ENCODE assay signal across 27 cellular contexts in the genomic region with DNA sequence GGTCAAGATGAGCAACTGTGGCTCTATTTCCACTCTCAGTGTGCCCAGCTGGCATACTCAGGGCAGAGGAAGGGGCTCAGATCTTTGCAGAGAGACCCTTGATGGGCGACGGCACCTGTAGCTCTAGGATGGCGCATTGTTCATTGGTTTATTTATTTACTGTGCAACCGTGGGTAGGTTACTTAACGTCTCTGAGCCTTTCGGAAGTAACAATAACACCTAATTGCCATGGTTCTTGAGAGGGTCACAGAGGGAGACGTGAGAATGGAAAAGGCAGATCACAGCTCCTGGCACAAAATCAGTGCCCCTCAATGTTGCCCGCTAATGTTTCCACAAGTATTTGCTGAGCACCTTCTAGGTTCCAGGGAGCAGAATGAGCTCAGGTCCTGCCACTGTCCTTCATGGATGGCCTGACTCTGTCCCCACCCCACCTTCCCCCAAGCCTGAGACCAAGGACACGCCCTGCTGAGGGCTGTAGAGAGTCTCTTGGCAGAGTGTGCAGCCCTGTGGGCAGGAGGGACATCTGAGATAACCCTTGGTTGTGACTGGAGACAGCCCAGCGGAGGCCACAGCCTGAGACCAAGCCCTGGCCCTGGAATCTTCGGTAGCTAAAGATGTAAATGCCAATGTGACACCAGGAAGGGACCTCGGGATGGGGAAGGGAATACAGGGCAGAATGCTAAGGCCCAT. TPM values are rescaled to one million over a fixed set of nuclear protein-coding genes. Genes with fewer than 3 reads are reported as not detected.
DNase-seq lines count a peak whose midpoint lies in the region; ATAC-seq and TF ChIP-seq lines count a peak whose summit lies in the region.
"Had no signal": no experiment of that assay in that cellular context is flagged by ENCODE, and none has a peak within 500 bp of the region (broad histone marks: within the 10 kb centered on the region; RNA-seq: fewer than 3 reads in every experiment).

No MANE protein-coding gene starts in this region.

- H3K9me3 Mint-ChIP-seq in Calu3 (ENCODE audit: low read depth, unreplicated experiment), result no peaks in the 10 kb centered on the region
- H3K9me3 Mint-ChIP-seq in osteocyte (ENCODE audit: unreplicated experiment), result no peaks in the 10 kb centered on the region
- H3K9me3 Mint-ChIP-seq: activated naive CD4-positive, alpha-beta T cell treated with anti-CD3 and anti-CD28 coated beads, Interleukin-2, amount 50 U/mL, for 24 hours; activated T-helper 17 cell treated with anti-CD3 and anti-CD28 coated beads, Interleukin-2, amount 50 U/mL, for 72 hours had no signal

- ATAC-seq in lower lobe of right lung (peak; percentile 17 to 29), left lobe of liver (no peak), GM18511 (IDR thresholded peaks at IDR 0.05; ENCODE audit: unreplicated experiment) (no peak)
- ATAC-seq: activated T-helper 17 cell treated with anti-CD3 and anti-CD28 coated beads, Interleukin-2, amount 50 U/mL, for 72 hours; left cardiac atrium; Right ventricle myocardium inferior had no signal

- in situ Hi-C loops in mammary epithelial cell (cut with MboI; ENCODE audit: low sequenced_read_pairs in 2 of 2), result no loop called here

- H3K9me3 ChIP-seq in mammary epithelial cell (replicated peaks; ENCODE audit: insufficient read depth, low read length) (no peaks in the 10 kb centered on the region), lower lobe of right lung (no peaks in the 10 kb centered on the region)

- H3K4me2 ChIP-seq in mammary epithelial cell (ENCODE audit: insufficient read depth, low read depth, low read length), result peak overlapping the region; percentile 38

- H3K36me3 Mint-ChIP-seq in Calu3 (ENCODE audit: insufficient read depth, unreplicated experiment) (peaks cover 13% of the 10 kb centered on the region), osteocyte (ENCODE audit: unreplicated experiment) (no peaks in the 10 kb centered on the region)
- H3K36me3 Mint-ChIP-seq: activated naive CD4-positive, alpha-beta T cell treated with anti-CD3 and anti-CD28 coated beads, Interleukin-2, amount 50 U/mL, for 24 hours had no signal

- no peak overlapping the region for H3K27ac ChIP-seq in mammary epithelial cell (ENCODE audit: insufficient read depth, low read depth, low read length)
- peak overlapping the region; percentile 31 for H3K27ac ChIP-seq in lower lobe of right lung
- H3K27ac ChIP-seq in skin epidermis, result peak overlapping the region in 19 of 21 experiments; percentile 31 to 90 (median 72)

- CTCF ChIA-PET in Calu3 (lab: Charles Lee) (interaction anchor here (2.1 kb wide), 1 partner anchor 16 kb away, joined by 9 read pairs; no protein-coding TSS in a partner anchor), mammary epithelial cell (lab: Charles Lee; ENCODE audit: low non-redundant PET) (no interaction called here)

- H3K27me3 ChIP-seq in mammary epithelial cell (ENCODE audit: insufficient read depth, low read length), result peaks cover 1% of the 10 kb centered on the region
- H3K27me3 ChIP-seq in lower lobe of right lung (ENCODE audit: low read depth), result peaks cover 16% of the 10 kb centered on the region

- 83% methylated on average over 12 of the region's 12 CpGs for WGBS in mammary epithelial cell (ENCODE audit: low coverage, missing lambda C conversion rate)

- no TSS peak for BruUV-seq in Calu3 (replicated peaks; lab: Mats Ljungman, UMichigan)
- no TSS peak for BruUV-seq in mammary epithelial cell (replicated peaks; lab: Mats Ljungman, UMichigan)

- intact Hi-C loops in Calu3 (cut with micrococcal nuclease; ENCODE audit: unreplicated experiment), result no loop called here
- intact Hi-C loops in mammary epithelial cell (cut with micrococcal nuclease), result no loop called here
- intact Hi-C loops in lower lobe of right lung (cut with DNase I), result no loop called here

- peaks cover 21% of the 10 kb centered on the region for H3K4me1 Mint-ChIP-seq in Calu3 (ENCODE audit: low read depth, unreplicated experiment)
- H3K4me1 Mint-ChIP-seq in osteocyte (ENCODE audit: unreplicated experiment), result no peaks in the 10 kb centered on the region
- H3K4me1 Mint-ChIP-seq: activated B cell treated with CpG ODN at 0.5 μM for 24 hours; activated naive CD4-positive, alpha-beta T cell treated with anti-CD3 and anti-CD28 coated beads, Interleukin-2, amount 50 U/mL, for 24 hours; activated T-helper 17 cell treated with anti-CD3 and anti-CD28 coated beads, Interleukin-2, amount 50 U/mL, for 72 hours; neural crest cell had no signal

- H3K4me3 ChIP-seq in mammary epithelial cell (replicated peaks in 1 of 3; ENCODE audit: insufficient read depth in 1 of 3, low read depth in 2 of 3, low read length in 3 of 3), result no peak overlapping the region
- H3K4me3 ChIP-seq in lower lobe of right lung, result no peak overlapping the region
- no peak overlapping the region for H3K4me3 ChIP-seq in skin epidermis

- H4K20me1 ChIP-seq in mammary epithelial cell (ENCODE audit: insufficient read depth, low read length), result no peaks in the 10 kb centered on the region

- no peak overlapping the region for H3K9ac ChIP-seq in mammary epithelial cell (ENCODE audit: insufficient read depth, low read length)

- H3K79me2 ChIP-seq in mammary epithelial cell (ENCODE audit: insufficient read depth, low read length), result no peaks in the 10 kb centered on the region

- no peak for DNase-seq in Calu3
- DNase-seq in mammary epithelial cell, result no peak
- no peak for DNase-seq in lower lobe of right lung
- DNase-seq in left lobe of liver (ENCODE audit: low spot score), result no peak
- DNase-seq in NCI-H69 (lab: John Stamatoyannopoulos, UW), result no peak
- DNase-seq in osteocyte (ENCODE audit: extremely low spot score, unreplicated experiment), result no peak
- DNase-seq: ACHN; activated B cell treated with CpG ODN at 0.5 μM for 24 hours; activated CD4-positive, alpha-beta T cell treated with anti-CD3 and anti-CD28 coated beads, Interleukin-2, amount 50 U/mL, for 4 hours; activated CD8-positive, alpha-beta memory T cell treated with anti-CD3 and anti-CD28 coated beads, Interleukin-2, amount 50 U/mL, for 4 hours; central memory CD4-positive, alpha-beta T cell; head of caudate nucleus; left cardiac atrium; MM.1S; NCI-H2081 treated with DMSO at 0.1 percent for 48 hours; NCI-H82; posterior cingulate gyrus; stimulated activated CD4-positive, alpha-beta T cell treated with anti-CD3 and anti-CD28 coated beads, Interleukin-1b, Interleukin-23, amount 100 ng/mL, for 48 hours had no signal

- H3K4me1 ChIP-seq in mammary epithelial cell (ENCODE audit: insufficient read depth, low read length) (peaks cover 16% of the 10 kb centered on the region), lower lobe of right lung (peaks cover 9% of the 10 kb centered on the region)

- H2AFZ ChIP-seq in mammary epithelial cell (ENCODE audit: low read depth, low read length), result peak overlapping the region; percentile 50

- H3K36me3 ChIP-seq in mammary epithelial cell (ENCODE audit: insufficient read depth, low read length), result no peaks in the 10 kb centered on the region
- H3K36me3 ChIP-seq in lower lobe of right lung, result no peaks in the 10 kb centered on the region

- dilution Hi-C loops in mammary epithelial cell (cut with HindIII; ENCODE audit: low sequenced_read_pairs), result no loop called here

- TF ChIP-seq CTCF in Calu3 (IDR thresholded peaks at IDR 0.05; ENCODE audit: unreplicated experiment), result no peak
- TF ChIP-seq CTCF in mammary epithelial cell (conservative IDR thresholded peaks at IDR 0.05 in 1 of 2, IDR thresholded peaks at IDR 0.05 in 1 of 2; ENCODE audit: extremely low read depth in 1 of 2, insufficient read depth in 1 of 2, low read depth in 1 of 2, low read length in 2 of 2), result no peak
- no peak for TF ChIP-seq CTCF in lower lobe of right lung (IDR thresholded peaks at IDR 0.05)
- no peak for TF ChIP-seq CTCF in osteocyte (IDR thresholded peaks at IDR 0.05)

- H3K4me3 Mint-ChIP-seq in Calu3 (ENCODE audit: low read depth, unreplicated experiment) (no peak overlapping the region), osteocyte (ENCODE audit: unreplicated experiment) (no peak overlapping the region)
- H3K4me3 Mint-ChIP-seq: activated B cell treated with CpG ODN at 0.5 μM for 24 hours; activated naive CD4-positive, alpha-beta T cell treated with anti-CD3 and anti-CD28 coated beads, Interleukin-2, amount 50 U/mL, for 24 hours; activated T-helper 17 cell treated with anti-CD3 and anti-CD28 coated beads, Interleukin-2, amount 50 U/mL, for 72 hours; neural crest cell; T-helper 2 cell treated with Interferon-gamma antibody and Interleukin-4, amounts not matched to agents 5 μg/mL and 100 μg/mL, for 36 hours had no signal

- no peaks in the 10 kb centered on the region for H3K27me3 Mint-ChIP-seq in Calu3 (ENCODE audit: unreplicated experiment)
- H3K27me3 Mint-ChIP-seq in osteocyte (ENCODE audit: unreplicated experiment), result peaks cover 37% of the 10 kb centered on the region
- H3K27me3 Mint-ChIP-seq: activated naive CD4-positive, alpha-beta T cell treated with anti-CD3 and anti-CD28 coated beads, Interleukin-2, amount 50 U/mL, for 24 hours had no signal

- peak overlapping the region; percentile 71 for H3K27ac Mint-ChIP-seq in Calu3 (ENCODE audit: unreplicated experiment)
- H3K27ac Mint-ChIP-seq in osteocyte (ENCODE audit: unreplicated experiment), result no peak overlapping the region
- H3K27ac Mint-ChIP-seq: activated B cell treated with CpG ODN at 0.5 μM for 24 hours; activated naive CD4-positive, alpha-beta T cell treated with anti-CD3 and anti-CD28 coated beads, Interleukin-2, amount 50 U/mL, for 24 hours; activated T-helper 17 cell treated with anti-CD3 and anti-CD28 coated beads, Interleukin-2, amount 50 U/mL, for 72 hours; T-helper 2 cell treated with Interferon-gamma antibody and Interleukin-4, amounts not matched to agents 5 μg/mL and 100 μg/mL, for 36 hours had no signal

RNA-seq across cellular contexts. Expression of a gene that starts 0.8 kb away (rescaled TPM):
- total RNA-seq in Calu3 (2022) (2.4 and 2.9 TPM in 2 replicates), mammary epithelial cell (1 to 10 TPM in 1 of 2 donors, under 1 TPM in 1; 0.17 to 1.1 TPM), lower lobe of right lung (0.65 TPM), left lobe of liver (not detected), osteocyte (not detected in 2 replicates)
- polyA plus RNA-seq in mammary epithelial cell, result 0.65 TPM
- polyA minus RNA-seq in mammary epithelial cell, result not detected
- total RNA-seq: activated B cell treated with CpG ODN at 0.5 μM for 24 hours; activated T-helper 17 cell treated with anti-CD3 and anti-CD28 coated beads, Interleukin-2, amount 50 U/mL, for 72 hours; dermis microvascular lymphatic vessel endothelial cell; left cardiac atrium; neural crest cell; Right ventricle myocardium inferior had no signal
- polyA plus RNA-seq: BJ had no signal

RNA-seq across cellular contexts. Expression of a gene that starts 24.7 kb away (rescaled TPM):
- total RNA-seq in Calu3 (2022) (0.83 and 2.0 TPM in 2 replicates), mammary epithelial cell (under 1 TPM in 1 of 2 donors, not detected in 1; 0.24 TPM), lower lobe of right lung (not detected), left lobe of liver (9.7 TPM), osteocyte (not detected in 2 replicates)
- polyA plus RNA-seq in mammary epithelial cell, result 0.08 TPM
- not detected for polyA minus RNA-seq in mammary epithelial cell
- total RNA-seq: activated B cell treated with CpG ODN at 0.5 μM for 24 hours, dermis microvascular lymphatic vessel endothelial cell, left cardiac atrium, neural crest cell, Right ventricle myocardium inferior had no signal
- polyA plus RNA-seq: BJ had no signal

RNA-seq across cellular contexts. Expression of a gene that starts 35.6 kb away (rescaled TPM):
- total RNA-seq in Calu3 (2022) (not detected in 2 replicates), mammary epithelial cell (not detected), lower lobe of right lung (not detected), left lobe of liver (0.15 TPM), osteocyte (not detected in 2 replicates)
- polyA plus RNA-seq in mammary epithelial cell, result not detected
- not detected for polyA minus RNA-seq in mammary epithelial cell
- total RNA-seq: activated B cell treated with CpG ODN at 0.5 μM for 24 hours; activated T-helper 17 cell treated with anti-CD3 and anti-CD28 coated beads, Interleukin-2, amount 50 U/mL, for 72 hours; dermis microvascular lymphatic vessel endothelial cell; left cardiac atrium; neural crest cell had no signal
- polyA plus RNA-seq: BJ had no signal

RNA-seq across cellular contexts. Expression of a gene that starts 45.5 kb away (rescaled TPM):
- total RNA-seq in Calu3 (2022) (9.7 and 12.7 TPM in 2 replicates), mammary epithelial cell (10 to 100 TPM in 1 of 2 donors, 1 to 10 TPM in 1; 4.2 to 13.4 TPM), lower lobe of right lung (8.8 TPM), left lobe of liver (41.6 TPM), osteocyte (5.9 and 8.0 TPM in 2 replicates)
- 4.8 TPM for polyA plus RNA-seq in mammary epithelial cell
- polyA minus RNA-seq in mammary epithelial cell, result not detected

Comparison
In these comparisons a context has a peak if more than half of its experiments do, and no peak if none do; other contexts are left out.
1. ATAC-seq: peak in lower lobe of right lung (2 of 2); none in left lobe of liver (single experiment) and GM18511 (single experiment).